ENCODE assay signal across 9 cellular contexts in genomic region chr5:109743770-109744212, GRCh38. TPM values are rescaled to one million over a fixed set of nuclear protein-coding genes. Genes with fewer than 3 reads are reported as not detected.
A peak's percentile ranks its signal among the peaks of the same experiment; 100 is the strongest.
DNase-seq lines count a peak whose midpoint lies in the region; ATAC-seq and TF ChIP-seq lines count a peak whose summit lies in the region.
"Had no signal": no experiment of that assay in that cellular context is flagged by ENCODE, and none has a peak within 500 bp of the region (broad histone marks: within the 10 kb centered on the region; RNA-seq: fewer than 3 reads in every experiment).

No MANE protein-coding gene starts in this region.

- peaks cover 69% of the 10 kb centered on the region for H3K4me1 Mint-ChIP-seq in endodermal cell
- H3K4me1 Mint-ChIP-seq in memory B cell, result peaks cover 30% of the 10 kb centered on the region

- no peak overlapping the region for H3K4me3 ChIP-seq in BJ (ENCODE audit: low read depth, low read length)
- peak overlapping the region; percentile 45 for H3K4me3 ChIP-seq in endodermal cell (ENCODE audit: low read length)
- H3K4me3 ChIP-seq in esophagus squamous epithelium, result no peak overlapping the region

- H3K9me3 Mint-ChIP-seq in endodermal cell (peaks cover 4% of the 10 kb centered on the region), memory B cell (peaks cover 2% of the 10 kb centered on the region)

- TF ChIP-seq CTCF in BJ (IDR thresholded peaks at IDR 0.05; ENCODE audit: insufficient read depth, low read depth, low read length) (no peak), endodermal cell (conservative IDR thresholded peaks at IDR 0.05) (no peak), esophagus squamous epithelium (IDR thresholded peaks at IDR 0.05) (no peak), GM13976 (IDR thresholded peaks at IDR 0.05; ENCODE audit: borderline replicate concordance, control extremely low read depth, extremely low read depth, insufficient read depth, missing control alignments) (no peak)

- DNase-seq in BJ (ENCODE audit: low read depth) (peak; percentile 95), NCI-H460 (ENCODE audit: extremely low read depth, low read depth) (peak; percentile 89), endodermal cell (peak; percentile 77), memory B cell (ENCODE audit: low spot score in 2 of 2) (no peak), middle frontal gyrus (ENCODE audit: extremely low spot score, low spot score) (no peak), esophagus squamous epithelium (lab: John Stamatoyannopoulos, UW) (no peak), NCI-H1105 (lab: John Stamatoyannopoulos, UW) (no peak), GM13976 (ENCODE audit: low spot score) (no peak)
- DNase-seq: stimulated activated CD4-positive, alpha-beta T cell treated with anti-CD3 and anti-CD28 coated beads, Interleukin-4, amount 100 ng/mL, for 24 hours had no signal

- H3K27me3 ChIP-seq in BJ (ENCODE audit: control insufficient read depth, insufficient read depth, low read length) (no peaks in the 10 kb centered on the region), endodermal cell (ENCODE audit: control insufficient read depth, insufficient read depth, low read length, poor library complexity, severe bottlenecking) (no peaks in the 10 kb centered on the region), esophagus squamous epithelium (no peaks in the 10 kb centered on the region)

- H3K9me3 ChIP-seq in endodermal cell (ENCODE audit: control insufficient read depth, low read length) (peaks cover 4% of the 10 kb centered on the region), esophagus squamous epithelium (no peaks in the 10 kb centered on the region)

- TF ChIP-seq POLR2A in esophagus squamous epithelium (IDR thresholded peaks at IDR 0.05), result no peak

- WGBS in endodermal cell (ENCODE audit: insufficient coverage in 1 of 2, insufficient read length in 1 of 2), 2 experiments, result 12 to 13% methylated on average over 3 of the region's 3 CpGs
- 49 to 69% methylated on average over 3 of the region's 3 CpGs for WGBS in esophagus squamous epithelium, 2 donors

- CTCF ChIA-PET in BJ (lab: Yijun Ruan, JAX), result interaction anchor here (1.0 kb wide), 1 partner anchor 51 kb away, joined by 3 read pairs; no protein-coding TSS in a partner anchor

- in situ Hi-C loops in GM13976 (cut with MboI; ENCODE audit: low sequenced_read_pairs, unreplicated experiment), result no loop called here

- H3K9ac ChIP-seq in endodermal cell (ENCODE audit: extremely low read depth, low read length, poor library complexity, severe bottlenecking), result peak overlapping the region; percentile 49

- peaks cover 28% of the 10 kb centered on the region for H3K4me1 ChIP-seq in endodermal cell (ENCODE audit: control insufficient read depth, insufficient read depth, low read length)
- H3K4me1 ChIP-seq in esophagus squamous epithelium, result peaks cover 14 to 44% (median 21%) of the 10 kb centered on the region in 3 donors

- H3K27me3 Mint-ChIP-seq in endodermal cell (ENCODE audit: insufficient read depth), result no peaks in the 10 kb centered on the region
- no peaks in the 10 kb centered on the region for H3K27me3 Mint-ChIP-seq in memory B cell

- peak overlapping the region; percentile 14 for H3K4me3 Mint-ChIP-seq in endodermal cell
- no peak overlapping the region for H3K4me3 Mint-ChIP-seq in memory B cell

- peak overlapping the region; percentile 82 for H3K27ac ChIP-seq in endodermal cell (ENCODE audit: low read depth, low read length)
- peak overlapping the region in 1 of 4 donors; percentile 28 for H3K27ac ChIP-seq in esophagus squamous epithelium

- H3K36me3 ChIP-seq in BJ (ENCODE audit: control insufficient read depth, insufficient read depth, low read length), result no peaks in the 10 kb centered on the region
- peaks cover 5% of the 10 kb centered on the region for H3K36me3 ChIP-seq in endodermal cell (ENCODE audit: control insufficient read depth, insufficient read depth, low read length)
- no peaks in the 10 kb centered on the region for H3K36me3 ChIP-seq in esophagus squamous epithelium

- intact Hi-C loops in esophagus squamous epithelium (cut with DNase I), result no loop called here

- no peak for ATAC-seq in memory B cell (ENCODE audit: low read depth)

- H3K36me3 Mint-ChIP-seq in endodermal cell (ENCODE audit: low read depth) (peaks cover 7% of the 10 kb centered on the region), memory B cell (peaks cover 31% of the 10 kb centered on the region)

- POLR2A ChIA-PET in BJ (lab: Charles Lee), result no interaction called here

- H3K27ac Mint-ChIP-seq in endodermal cell (peak overlapping the region; percentile 96), memory B cell (peak overlapping the region; percentile 19)

RNA-seq across cellular contexts. Expression of gene MAN2A1, which starts 54.1 kb away (rescaled TPM):
- polyA plus RNA-seq in BJ (2011; rRNA removed), result 18.4 and 36.4 TPM in 2 replicates
- 26.2 and 30.7 TPM in 2 replicates for polyA minus RNA-seq in BJ (2011; rRNA and poly(A)+ RNA removed)
- total RNA-seq in NCI-H460 (2014; rRNA removed; shearing (Covaris generic)), result 147 and 151 TPM in 2 replicates
- 66.6 and 104 TPM in 2 replicates for polyA plus RNA-seq in NCI-H460 (2014; cell fraction: nucleus; rRNA removed)
- total RNA-seq in endodermal cell (10 to 100 TPM; 60.7 to 62.1 TPM), esophagus squamous epithelium (10 to 100 TPM; 27.4 to 40.1 (median 37.4) TPM)
- polyA plus RNA-seq in endodermal cell (2013, experiment 1 of 2), result 38.4 TPM
- polyA plus RNA-seq in endodermal cell (2013, experiment 2 of 2), result 39.0 TPM

Comparison
In these comparisons a context has a peak if more than half of its experiments do, and no peak if none do; other contexts are left out.
1. DNase-seq: peak in BJ (single experiment), NCI-H460 (single experiment) and endodermal cell (single experiment); none in memory B cell (0 of 2), middle frontal gyrus (single experiment), esophagus squamous epithelium (single experiment), NCI-H1105 (single experiment) and GM13976 (single experiment).